ENCODE assay signal across 1 cellular context in the genomic region with DNA sequence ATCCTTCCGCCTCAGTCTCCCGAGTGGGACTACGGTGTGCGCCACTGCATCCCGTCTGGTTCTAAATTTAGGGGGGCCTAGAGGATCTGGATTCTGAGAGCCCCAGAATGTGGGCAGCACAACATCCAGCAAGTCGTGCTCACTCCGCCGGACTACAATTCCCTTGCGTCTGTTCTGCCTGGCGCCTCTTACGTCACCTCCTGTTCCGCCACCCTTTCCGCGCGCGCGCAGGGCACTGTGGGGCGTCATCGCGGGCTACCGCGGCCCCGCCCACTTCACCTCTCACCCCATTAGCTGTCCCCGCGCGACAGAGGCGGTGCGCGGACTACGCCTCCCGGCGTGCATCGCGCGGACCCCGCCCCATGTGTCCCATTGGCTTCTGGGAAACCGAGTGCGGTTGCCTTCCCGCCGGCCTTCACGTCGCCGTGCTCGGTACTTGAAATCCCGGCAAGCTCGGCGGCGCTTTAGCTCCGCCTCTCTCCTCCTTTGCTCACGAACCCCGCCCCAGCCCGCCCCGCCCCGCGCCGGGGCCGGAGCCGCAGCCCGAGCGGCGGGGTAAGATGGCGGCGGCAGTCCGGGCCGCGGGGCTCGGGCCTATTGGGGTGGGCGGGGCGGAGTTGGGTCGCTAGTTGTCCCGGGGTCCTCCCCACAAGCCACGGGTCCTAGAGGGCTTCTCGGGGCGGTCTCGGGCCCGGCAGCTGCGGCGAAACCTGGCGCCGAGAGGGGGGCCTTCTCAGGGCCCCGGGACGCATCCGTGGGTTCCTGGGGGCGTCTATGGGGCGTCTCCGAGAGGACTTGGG.
TF ChIP-seq lines count a peak whose summit lies in the region.

A gene with protein sequence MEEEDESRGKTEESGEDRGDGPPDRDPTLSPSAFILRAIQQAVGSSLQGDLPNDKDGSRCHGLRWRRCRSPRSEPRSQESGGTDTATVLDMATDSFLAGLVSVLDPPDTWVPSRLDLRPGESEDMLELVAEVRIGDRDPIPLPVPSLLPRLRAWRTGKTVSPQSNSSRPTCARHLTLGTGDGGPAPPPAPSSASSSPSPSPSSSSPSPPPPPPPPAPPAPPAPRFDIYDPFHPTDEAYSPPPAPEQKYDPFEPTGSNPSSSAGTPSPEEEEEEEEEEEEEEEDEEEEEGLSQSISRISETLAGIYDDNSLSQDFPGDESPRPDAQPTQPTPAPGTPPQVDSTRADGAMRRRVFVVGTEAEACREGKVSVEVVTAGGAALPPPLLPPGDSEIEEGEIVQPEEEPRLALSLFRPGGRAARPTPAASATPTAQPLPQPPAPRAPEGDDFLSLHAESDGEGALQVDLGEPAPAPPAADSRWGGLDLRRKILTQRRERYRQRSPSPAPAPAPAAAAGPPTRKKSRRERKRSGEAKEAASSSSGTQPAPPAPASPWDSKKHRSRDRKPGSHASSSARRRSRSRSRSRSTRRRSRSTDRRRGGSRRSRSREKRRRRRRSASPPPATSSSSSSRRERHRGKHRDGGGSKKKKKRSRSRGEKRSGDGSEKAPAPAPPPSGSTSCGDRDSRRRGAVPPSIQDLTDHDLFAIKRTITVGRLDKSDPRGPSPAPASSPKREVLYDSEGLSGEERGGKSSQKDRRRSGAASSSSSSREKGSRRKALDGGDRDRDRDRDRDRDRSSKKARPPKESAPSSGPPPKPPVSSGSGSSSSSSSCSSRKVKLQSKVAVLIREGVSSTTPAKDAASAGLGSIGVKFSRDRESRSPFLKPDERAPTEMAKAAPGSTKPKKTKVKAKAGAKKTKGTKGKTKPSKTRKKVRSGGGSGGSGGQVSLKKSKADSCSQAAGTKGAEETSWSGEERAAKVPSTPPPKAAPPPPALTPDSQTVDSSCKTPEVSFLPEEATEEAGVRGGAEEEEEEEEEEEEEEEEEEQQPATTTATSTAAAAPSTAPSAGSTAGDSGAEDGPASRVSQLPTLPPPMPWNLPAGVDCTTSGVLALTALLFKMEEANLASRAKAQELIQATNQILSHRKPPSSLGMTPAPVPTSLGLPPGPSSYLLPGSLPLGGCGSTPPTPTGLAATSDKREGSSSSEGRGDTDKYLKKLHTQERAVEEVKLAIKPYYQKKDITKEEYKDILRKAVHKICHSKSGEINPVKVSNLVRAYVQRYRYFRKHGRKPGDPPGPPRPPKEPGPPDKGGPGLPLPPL (plus strand): TSS at position 522 of the 800 bp plus-strand sequence. CDS start 2,818 bp downstream, outside the sequence.

TF ChIP-seq in K562, 482 proteins besides CTCF, POLR2A, EP300 and RAD21 (continued from another document):
- TF ChIP-seq, protein P1, sequence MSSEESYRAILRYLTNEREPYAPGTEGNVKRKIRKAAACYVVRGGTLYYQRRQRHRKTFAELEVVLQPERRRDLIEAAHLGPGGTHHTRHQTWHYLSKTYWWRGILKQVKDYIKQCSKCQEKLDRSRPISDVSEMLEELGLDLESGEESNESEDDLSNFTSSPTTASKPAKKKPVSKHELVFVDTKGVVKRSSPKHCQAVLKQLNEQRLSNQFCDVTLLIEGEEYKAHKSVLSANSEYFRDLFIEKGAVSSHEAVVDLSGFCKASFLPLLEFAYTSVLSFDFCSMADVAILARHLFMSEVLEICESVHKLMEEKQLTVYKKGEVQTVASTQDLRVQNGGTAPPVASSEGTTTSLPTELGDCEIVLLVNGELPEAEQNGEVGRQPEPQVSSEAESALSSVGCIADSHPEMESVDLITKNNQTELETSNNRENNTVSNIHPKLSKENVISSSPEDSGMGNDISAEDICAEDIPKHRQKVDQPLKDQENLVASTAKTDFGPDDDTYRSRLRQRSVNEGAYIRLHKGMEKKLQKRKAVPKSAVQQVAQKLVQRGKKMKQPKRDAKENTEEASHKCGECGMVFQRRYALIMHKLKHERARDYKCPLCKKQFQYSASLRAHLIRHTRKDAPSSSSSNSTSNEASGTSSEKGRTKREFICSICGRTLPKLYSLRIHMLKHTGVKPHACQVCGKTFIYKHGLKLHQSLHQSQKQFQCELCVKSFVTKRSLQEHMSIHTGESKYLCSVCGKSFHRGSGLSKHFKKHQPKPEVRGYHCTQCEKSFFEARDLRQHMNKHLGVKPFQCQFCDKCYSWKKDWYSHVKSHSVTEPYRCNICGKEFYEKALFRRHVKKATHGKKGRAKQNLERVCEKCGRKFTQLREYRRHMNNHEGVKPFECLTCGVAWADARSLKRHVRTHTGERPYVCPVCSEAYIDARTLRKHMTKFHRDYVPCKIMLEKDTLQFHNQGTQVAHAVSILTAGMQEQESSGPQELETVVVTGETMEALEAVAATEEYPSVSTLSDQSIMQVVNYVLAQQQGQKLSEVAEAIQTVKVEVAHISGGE (CRISPR knock-in tag; IDR thresholded peaks at IDR 0.05), result peak in 1 of 3 experiments; percentile 91; a peak in 3 of 6 replicates
- TF ChIP-seq SIN3A (IDR thresholded peaks at IDR 0.05; ENCODE audit: borderline replicate concordance in 2 of 2, control insufficient read depth in 1 of 2, low read depth in 2 of 2, low read length in 2 of 2) (peak in 1 of 2 experiments; percentile 33; a peak in 1 of 4 replicates), RBM25 (IDR thresholded peaks at IDR 0.05; ENCODE audit: low read depth, low read length, severe bottlenecking) (no peak), POLR2AphosphoS5 (IDR thresholded peaks at IDR 0.05; ENCODE audit: control insufficient read depth, insufficient read depth, low read depth, low read length) (peak; percentile 81), SAFB (IDR thresholded peaks at IDR 0.05; ENCODE audit: borderline replicate concordance, low read depth, low read length) (peak; percentile 99), TAF1 (IDR thresholded peaks at IDR 0.05; ENCODE audit: control insufficient read depth, extremely low read depth, insufficient read depth, low read length, severe bottlenecking) (peak; percentile 77), ZNF121 (CRISPR knock-in tag; conservative IDR thresholded peaks at IDR 0.05) (no peak), PURB (CRISPR knock-in tag; IDR thresholded peaks at IDR 0.05; ENCODE audit: low read depth) (no peak), ARID1B (IDR thresholded peaks at IDR 0.05) (no peak), EP400 (IDR thresholded peaks at IDR 0.05) (peak; percentile 71), CEBPG (CRISPR knock-in tag; IDR thresholded peaks at IDR 0.05) (peak; percentile 89), CEBPG (tag; conservative IDR thresholded peaks at IDR 0.05 in 1 of 2, IDR thresholded peaks at IDR 0.05 in 1 of 2) (peak; percentile 79 to 93), ETS2 (tag; IDR thresholded peaks at IDR 0.05; ENCODE audit: borderline replicate concordance, poor library complexity, severe bottlenecking) (no peak)
- TF ChIP-seq, protein P2, sequence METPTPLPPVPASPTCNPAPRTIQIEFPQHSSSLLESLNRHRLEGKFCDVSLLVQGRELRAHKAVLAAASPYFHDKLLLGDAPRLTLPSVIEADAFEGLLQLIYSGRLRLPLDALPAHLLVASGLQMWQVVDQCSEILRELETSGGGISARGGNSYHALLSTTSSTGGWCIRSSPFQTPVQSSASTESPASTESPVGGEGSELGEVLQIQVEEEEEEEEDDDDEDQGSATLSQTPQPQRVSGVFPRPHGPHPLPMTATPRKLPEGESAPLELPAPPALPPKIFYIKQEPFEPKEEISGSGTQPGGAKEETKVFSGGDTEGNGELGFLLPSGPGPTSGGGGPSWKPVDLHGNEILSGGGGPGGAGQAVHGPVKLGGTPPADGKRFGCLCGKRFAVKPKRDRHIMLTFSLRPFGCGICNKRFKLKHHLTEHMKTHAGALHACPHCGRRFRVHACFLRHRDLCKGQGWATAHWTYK (CRISPR knock-in tag; IDR thresholded peaks at IDR 0.05), result peak; percentile 55; the same call in 1 of the 2 replicates
- TF ChIP-seq, protein P3, sequence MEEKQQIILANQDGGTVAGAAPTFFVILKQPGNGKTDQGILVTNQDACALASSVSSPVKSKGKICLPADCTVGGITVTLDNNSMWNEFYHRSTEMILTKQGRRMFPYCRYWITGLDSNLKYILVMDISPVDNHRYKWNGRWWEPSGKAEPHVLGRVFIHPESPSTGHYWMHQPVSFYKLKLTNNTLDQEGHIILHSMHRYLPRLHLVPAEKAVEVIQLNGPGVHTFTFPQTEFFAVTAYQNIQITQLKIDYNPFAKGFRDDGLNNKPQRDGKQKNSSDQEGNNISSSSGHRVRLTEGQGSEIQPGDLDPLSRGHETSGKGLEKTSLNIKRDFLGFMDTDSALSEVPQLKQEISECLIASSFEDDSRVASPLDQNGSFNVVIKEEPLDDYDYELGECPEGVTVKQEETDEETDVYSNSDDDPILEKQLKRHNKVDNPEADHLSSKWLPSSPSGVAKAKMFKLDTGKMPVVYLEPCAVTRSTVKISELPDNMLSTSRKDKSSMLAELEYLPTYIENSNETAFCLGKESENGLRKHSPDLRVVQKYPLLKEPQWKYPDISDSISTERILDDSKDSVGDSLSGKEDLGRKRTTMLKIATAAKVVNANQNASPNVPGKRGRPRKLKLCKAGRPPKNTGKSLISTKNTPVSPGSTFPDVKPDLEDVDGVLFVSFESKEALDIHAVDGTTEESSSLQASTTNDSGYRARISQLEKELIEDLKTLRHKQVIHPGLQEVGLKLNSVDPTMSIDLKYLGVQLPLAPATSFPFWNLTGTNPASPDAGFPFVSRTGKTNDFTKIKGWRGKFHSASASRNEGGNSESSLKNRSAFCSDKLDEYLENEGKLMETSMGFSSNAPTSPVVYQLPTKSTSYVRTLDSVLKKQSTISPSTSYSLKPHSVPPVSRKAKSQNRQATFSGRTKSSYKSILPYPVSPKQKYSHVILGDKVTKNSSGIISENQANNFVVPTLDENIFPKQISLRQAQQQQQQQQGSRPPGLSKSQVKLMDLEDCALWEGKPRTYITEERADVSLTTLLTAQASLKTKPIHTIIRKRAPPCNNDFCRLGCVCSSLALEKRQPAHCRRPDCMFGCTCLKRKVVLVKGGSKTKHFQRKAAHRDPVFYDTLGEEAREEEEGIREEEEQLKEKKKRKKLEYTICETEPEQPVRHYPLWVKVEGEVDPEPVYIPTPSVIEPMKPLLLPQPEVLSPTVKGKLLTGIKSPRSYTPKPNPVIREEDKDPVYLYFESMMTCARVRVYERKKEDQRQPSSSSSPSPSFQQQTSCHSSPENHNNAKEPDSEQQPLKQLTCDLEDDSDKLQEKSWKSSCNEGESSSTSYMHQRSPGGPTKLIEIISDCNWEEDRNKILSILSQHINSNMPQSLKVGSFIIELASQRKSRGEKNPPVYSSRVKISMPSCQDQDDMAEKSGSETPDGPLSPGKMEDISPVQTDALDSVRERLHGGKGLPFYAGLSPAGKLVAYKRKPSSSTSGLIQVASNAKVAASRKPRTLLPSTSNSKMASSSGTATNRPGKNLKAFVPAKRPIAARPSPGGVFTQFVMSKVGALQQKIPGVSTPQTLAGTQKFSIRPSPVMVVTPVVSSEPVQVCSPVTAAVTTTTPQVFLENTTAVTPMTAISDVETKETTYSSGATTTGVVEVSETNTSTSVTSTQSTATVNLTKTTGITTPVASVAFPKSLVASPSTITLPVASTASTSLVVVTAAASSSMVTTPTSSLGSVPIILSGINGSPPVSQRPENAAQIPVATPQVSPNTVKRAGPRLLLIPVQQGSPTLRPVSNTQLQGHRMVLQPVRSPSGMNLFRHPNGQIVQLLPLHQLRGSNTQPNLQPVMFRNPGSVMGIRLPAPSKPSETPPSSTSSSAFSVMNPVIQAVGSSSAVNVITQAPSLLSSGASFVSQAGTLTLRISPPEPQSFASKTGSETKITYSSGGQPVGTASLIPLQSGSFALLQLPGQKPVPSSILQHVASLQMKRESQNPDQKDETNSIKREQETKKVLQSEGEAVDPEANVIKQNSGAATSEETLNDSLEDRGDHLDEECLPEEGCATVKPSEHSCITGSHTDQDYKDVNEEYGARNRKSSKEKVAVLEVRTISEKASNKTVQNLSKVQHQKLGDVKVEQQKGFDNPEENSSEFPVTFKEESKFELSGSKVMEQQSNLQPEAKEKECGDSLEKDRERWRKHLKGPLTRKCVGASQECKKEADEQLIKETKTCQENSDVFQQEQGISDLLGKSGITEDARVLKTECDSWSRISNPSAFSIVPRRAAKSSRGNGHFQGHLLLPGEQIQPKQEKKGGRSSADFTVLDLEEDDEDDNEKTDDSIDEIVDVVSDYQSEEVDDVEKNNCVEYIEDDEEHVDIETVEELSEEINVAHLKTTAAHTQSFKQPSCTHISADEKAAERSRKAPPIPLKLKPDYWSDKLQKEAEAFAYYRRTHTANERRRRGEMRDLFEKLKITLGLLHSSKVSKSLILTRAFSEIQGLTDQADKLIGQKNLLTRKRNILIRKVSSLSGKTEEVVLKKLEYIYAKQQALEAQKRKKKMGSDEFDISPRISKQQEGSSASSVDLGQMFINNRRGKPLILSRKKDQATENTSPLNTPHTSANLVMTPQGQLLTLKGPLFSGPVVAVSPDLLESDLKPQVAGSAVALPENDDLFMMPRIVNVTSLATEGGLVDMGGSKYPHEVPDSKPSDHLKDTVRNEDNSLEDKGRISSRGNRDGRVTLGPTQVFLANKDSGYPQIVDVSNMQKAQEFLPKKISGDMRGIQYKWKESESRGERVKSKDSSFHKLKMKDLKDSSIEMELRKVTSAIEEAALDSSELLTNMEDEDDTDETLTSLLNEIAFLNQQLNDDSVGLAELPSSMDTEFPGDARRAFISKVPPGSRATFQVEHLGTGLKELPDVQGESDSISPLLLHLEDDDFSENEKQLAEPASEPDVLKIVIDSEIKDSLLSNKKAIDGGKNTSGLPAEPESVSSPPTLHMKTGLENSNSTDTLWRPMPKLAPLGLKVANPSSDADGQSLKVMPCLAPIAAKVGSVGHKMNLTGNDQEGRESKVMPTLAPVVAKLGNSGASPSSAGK (IDR thresholded peaks at IDR 0.05), result no peak
- TF ChIP-seq, protein P4, sequence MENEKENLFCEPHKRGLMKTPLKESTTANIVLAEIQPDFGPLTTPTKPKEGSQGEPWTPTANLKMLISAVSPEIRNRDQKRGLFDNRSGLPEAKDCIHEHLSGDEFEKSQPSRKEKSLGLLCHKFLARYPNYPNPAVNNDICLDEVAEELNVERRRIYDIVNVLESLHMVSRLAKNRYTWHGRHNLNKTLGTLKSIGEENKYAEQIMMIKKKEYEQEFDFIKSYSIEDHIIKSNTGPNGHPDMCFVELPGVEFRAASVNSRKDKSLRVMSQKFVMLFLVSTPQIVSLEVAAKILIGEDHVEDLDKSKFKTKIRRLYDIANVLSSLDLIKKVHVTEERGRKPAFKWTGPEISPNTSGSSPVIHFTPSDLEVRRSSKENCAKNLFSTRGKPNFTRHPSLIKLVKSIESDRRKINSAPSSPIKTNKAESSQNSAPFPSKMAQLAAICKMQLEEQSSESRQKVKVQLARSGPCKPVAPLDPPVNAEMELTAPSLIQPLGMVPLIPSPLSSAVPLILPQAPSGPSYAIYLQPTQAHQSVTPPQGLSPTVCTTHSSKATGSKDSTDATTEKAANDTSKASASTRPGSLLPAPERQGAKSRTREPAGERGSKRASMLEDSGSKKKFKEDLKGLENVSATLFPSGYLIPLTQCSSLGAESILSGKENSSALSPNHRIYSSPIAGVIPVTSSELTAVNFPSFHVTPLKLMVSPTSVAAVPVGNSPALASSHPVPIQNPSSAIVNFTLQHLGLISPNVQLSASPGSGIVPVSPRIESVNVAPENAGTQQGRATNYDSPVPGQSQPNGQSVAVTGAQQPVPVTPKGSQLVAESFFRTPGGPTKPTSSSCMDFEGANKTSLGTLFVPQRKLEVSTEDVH (IDR thresholded peaks at IDR 0.05; ENCODE audit: low read depth, partially characterized antibody), result peak; percentile 82
